ENCODE assay signal across 12 cellular contexts in genomic region chr11:32426819-32427615, GRCh38. TPM values are rescaled to one million over a fixed set of nuclear protein-coding genes. Genes with fewer than 3 reads are reported as not detected.
DNase-seq lines count a peak whose midpoint lies in the region; ATAC-seq and TF ChIP-seq lines count a peak whose summit lies in the region.
"Had no signal": no experiment of that assay in that cellular context is flagged by ENCODE, and none has a peak within 500 bp of the region (broad histone marks: within the 10 kb centered on the region; RNA-seq: fewer than 3 reads in every experiment).

No MANE protein-coding gene starts in this region.

- H3K4me1 Mint-ChIP-seq in nephron (peaks cover 64% of the 10 kb centered on the region), CD14-positive monocyte (peaks cover 12% of the 10 kb centered on the region)

- ATAC-seq in Right ventricle myocardium superior (ENCODE audit: poor library complexity) = peak; percentile 72
- ATAC-seq in HG03045 (IDR thresholded peaks at IDR 0.05; ENCODE audit: unreplicated experiment) = no peak

- peak overlapping the region; percentile 95 to 98 (median 97) for H3K27ac Mint-ChIP-seq in nephron
- H3K27ac Mint-ChIP-seq in CD14-positive monocyte = no peak overlapping the region

- DNase-seq in COR-L47 (lab: John Stamatoyannopoulos, UW) = peak; percentile 4
- DNase-seq in NT2/D1 (ENCODE audit: low read depth, low spot score) = no peak
- peak; percentile 68 for DNase-seq in Right ventricle myocardium superior
- no peak for DNase-seq in activated gamma-delta T cell treated with Interleukin-2 at 50 U/mL for 16 hours
- no peak for DNase-seq in CD14-positive monocyte (ENCODE audit: low spot score)
- no peak for DNase-seq in SKM-1 treated with dmso at 0.1 percent for 144 hours (lab: John Stamatoyannopoulos, UW; ENCODE audit: unreplicated experiment)
- DNase-seq: activated effector memory CD4-positive, alpha-beta T cell treated with anti-CD3 and anti-CD28 coated beads, Interleukin-2, amount 50 U/mL, for 16 hours; islet precursor cell; NCI-H146 had no signal

- peaks cover 6% of the 10 kb centered on the region for H3K4me1 ChIP-seq in NT2/D1 (ENCODE audit: insufficient read depth, insufficient read length)

- peaks cover 87% of the 10 kb centered on the region for H3K27me3 ChIP-seq in NT2/D1 (ENCODE audit: insufficient read depth, insufficient read length)

- intact Hi-C loops in Right ventricle myocardium superior (cut with DNase I) (no loop called here), CD14-positive monocyte (cut with micrococcal nuclease) (no loop called here)

- H3K4me3 Mint-ChIP-seq in nephron = peak overlapping the region; percentile 91 to 94 (median 92)
- H3K4me3 Mint-ChIP-seq in CD14-positive monocyte = peak overlapping the region in 1 of 2 donors; percentile 73

- H3K9me3 Mint-ChIP-seq in nephron (no peaks in the 10 kb centered on the region), CD14-positive monocyte (peaks cover 0 to 25% (median 11%) of the 10 kb centered on the region in 7 donors)

- no peaks in the 10 kb centered on the region for H3K9me3 ChIP-seq in NT2/D1 (ENCODE audit: insufficient read depth, low read length)

- H3K4me3 ChIP-seq in NT2/D1 (ENCODE audit: insufficient read length, low read depth) = peak overlapping the region; percentile 18

- H3K9ac ChIP-seq in NT2/D1 (ENCODE audit: insufficient read length, low read depth) = no peak overlapping the region

- H3K36me3 ChIP-seq in NT2/D1 (ENCODE audit: insufficient read depth, insufficient read length, low read length) = no peaks in the 10 kb centered on the region

- peaks cover 81% of the 10 kb centered on the region for H3K36me3 Mint-ChIP-seq in nephron (ENCODE audit: low read depth)
- peaks cover 2 to 3% of the 10 kb centered on the region in 2 donors for H3K36me3 Mint-ChIP-seq in CD14-positive monocyte

- TF ChIP-seq CTCF in nephron (IDR thresholded peaks at IDR 0.05; ENCODE audit: unreplicated experiment in 3 of 3) (no peak), CD14-positive monocyte (IDR thresholded peaks at IDR 0.05) (no peak)

- H3K27me3 Mint-ChIP-seq in nephron (ENCODE audit: low read depth) = peaks cover 89% of the 10 kb centered on the region
- peaks cover 72 to 82% (median 78%) of the 10 kb centered on the region in 3 donors for H3K27me3 Mint-ChIP-seq in CD14-positive monocyte (ENCODE audit: low read depth in 3 of 3)

RNA-seq across cellular contexts. Expression of gene WT1, which starts 8.3 kb away (rescaled TPM):
- 2.3 TPM for total RNA-seq in Right ventricle myocardium superior
- polyA plus RNA-seq in CD14-positive monocyte = not detected
- total RNA-seq: OCI-LY7 had no signal

Comparison
In these comparisons a context has a peak if more than half of its experiments do, and no peak if none do; other contexts are left out.
1. DNase-seq: peak in COR-L47 (single experiment) and Right ventricle myocardium superior (single experiment); none in NT2/D1 (single experiment), activated gamma-delta T cell treated with Interleukin-2 at 50 U/mL for 16 hours (single experiment), CD14-positive monocyte (single experiment) and SKM-1 treated with dmso at 0.1 percent for 144 hours (single experiment).
2. H3K27ac Mint-ChIP-seq: peak in nephron (3 of 3); none in CD14-positive monocyte (0 of 7).